8 cellular contexts compared by ENCODE assay signal in genomic region chr4:163558539-163559044, GRCh38.
A peak's percentile ranks its signal among the peaks of the same experiment; 100 is the strongest.
DNase-seq lines count a peak whose midpoint lies in the region; ATAC-seq and TF ChIP-seq lines count a peak whose summit lies in the region.

No MANE protein-coding gene starts in this region.

- CTCF ChIA-PET in CD4-positive, alpha-beta memory T cell (lab: Charles Lee; ENCODE audit: partially characterized antibody), result interaction anchor here (0.6 to 14.8 kb wide), 9 partner anchors 10 to 1172 kb away, joined by 3 to 633 read pairs (median 8); partner anchors contain the start of gene TMA16

- H2BK12ac ChIP-seq in neuronal stem cell (ENCODE audit: low read length), result no peak overlapping the region

- peaks cover 30 to 44% (median 31%) of the 10 kb centered on the region in 4 donors for H3K4me1 Mint-ChIP-seq in CD4-positive, alpha-beta memory T cell
- H3K4me1 Mint-ChIP-seq in neural progenitor cell, result no peaks in the 10 kb centered on the region

- H3K4me3 ChIP-seq in CD4-positive, alpha-beta memory T cell (ENCODE audit: low read length in 2 of 2), result peak overlapping the region in 1 of 2 donors; percentile 40
- H3K4me3 ChIP-seq in Karpas-422 (ENCODE audit: low read length) (peak overlapping the region; percentile 36; the same call in 1 of the 2 replicates), gastroesophageal sphincter (no peak overlapping the region), neuronal stem cell (ENCODE audit: low read length in 2 of 2) (no peak overlapping the region), neural progenitor cell (no peak overlapping the region)

- H3K27ac ChIP-seq in CD4-positive, alpha-beta memory T cell (ENCODE audit: low read depth, low read length), result no peak overlapping the region
- H3K27ac ChIP-seq in Karpas-422 (ENCODE audit: low read length) (peak overlapping the region; percentile 60), gastroesophageal sphincter (peak overlapping the region in 1 of 4 donors; percentile 42), neuronal stem cell (replicated peaks; ENCODE audit: low read length) (no peak overlapping the region), neural progenitor cell (no peak overlapping the region)

- DNase-seq in CD4-positive, alpha-beta memory T cell, result peak in 4 of 5 donors; percentile 34 to 65 (median 50)
- DNase-seq in Karpas-422 (peak; percentile 77), neuronal stem cell (ENCODE audit: low spot score) (no peak), NCI-H345 (lab: John Stamatoyannopoulos, UW) (no peak), neural progenitor cell (ENCODE audit: low spot score) (no peak)

- no peak overlapping the region for H2AK5ac ChIP-seq in neuronal stem cell (ENCODE audit: low read depth, low read length)

- intact Hi-C loops in CD4-positive, alpha-beta memory T cell (cut with micrococcal nuclease), result loop anchor here (5.0 kb wide), 3 partner anchors 109 to 1399 kb away; no protein-coding TSS in a partner anchor

- no peak for TF ChIP-seq POLR2A in gastroesophageal sphincter (IDR thresholded peaks at IDR 0.05)

- H3K4me2 ChIP-seq in Karpas-422 (ENCODE audit: low read depth, low read length, poor library complexity, severe bottlenecking) (peak overlapping the region; percentile 50), neuronal stem cell (ENCODE audit: insufficient read depth, low read length, poor library complexity, severe bottlenecking) (no peak overlapping the region), neural progenitor cell (no peak overlapping the region)

- H4K20me1 ChIP-seq in Karpas-422 (ENCODE audit: insufficient read depth, low read depth, low read length) (no peaks in the 10 kb centered on the region), neural progenitor cell (ENCODE audit: low read depth) (no peaks in the 10 kb centered on the region)

- H3K9me3 Mint-ChIP-seq in CD4-positive, alpha-beta memory T cell, result peaks cover 2 to 33% (median 14%) of the 10 kb centered on the region in 8 donors
- H3K9me3 Mint-ChIP-seq in neural progenitor cell, result peaks cover 3% of the 10 kb centered on the region

- POLR2A ChIA-PET in CD4-positive, alpha-beta memory T cell (lab: Charles Lee; ENCODE audit: partially characterized antibody), result interaction anchor here (0.6 to 1.3 kb wide), 5 partner anchors 9 to 119 kb away, joined by 3 to 4 read pairs (median 3); no protein-coding TSS in a partner anchor

- no peaks in the 10 kb centered on the region for H3K27me3 Mint-ChIP-seq in CD4-positive, alpha-beta memory T cell
- H3K27me3 Mint-ChIP-seq in neural progenitor cell (ENCODE audit: insufficient read depth, low read depth), result no peaks in the 10 kb centered on the region

- no peak for TF ChIP-seq EP300 in gastroesophageal sphincter (IDR thresholded peaks at IDR 0.05)

- H3K4me1 ChIP-seq in CD4-positive, alpha-beta memory T cell (ENCODE audit: insufficient read depth, low read length), result peaks cover 34% of the 10 kb centered on the region
- H3K4me1 ChIP-seq in Karpas-422 (ENCODE audit: low read length), result peaks cover 31% of the 10 kb centered on the region
- peaks cover 0 to 7% (median 0%) of the 10 kb centered on the region in 3 donors for H3K4me1 ChIP-seq in gastroesophageal sphincter
- H3K4me1 ChIP-seq in neuronal stem cell (ENCODE audit: control insufficient read depth in 2 of 2, insufficient read depth in 1 of 2, low read depth in 1 of 2, low read length in 2 of 2), result no peaks in the 10 kb centered on the region
- no peaks in the 10 kb centered on the region for H3K4me1 ChIP-seq in neural progenitor cell

- H3K79me1 ChIP-seq in neuronal stem cell (ENCODE audit: low read depth, low read length), result no peaks in the 10 kb centered on the region

- no peak for TF ChIP-seq CTCF in gastroesophageal sphincter (IDR thresholded peaks at IDR 0.05)
- no peak for TF ChIP-seq CTCF in neural progenitor cell (IDR thresholded peaks at IDR 0.05)

- H2BK5ac ChIP-seq in neuronal stem cell (ENCODE audit: low read length), result no peak overlapping the region

- no peak overlapping the region for H3K14ac ChIP-seq in neuronal stem cell (ENCODE audit: low read length)

- H2AFZ ChIP-seq in Karpas-422 (ENCODE audit: low read length), result peak overlapping the region; percentile 52
- no peak overlapping the region for H2AFZ ChIP-seq in neuronal stem cell (ENCODE audit: low read length)
- H2AFZ ChIP-seq in neural progenitor cell (replicated peaks), result no peak overlapping the region

- peak overlapping the region; percentile 70 to 91 (median 84) for H3K27ac Mint-ChIP-seq in CD4-positive, alpha-beta memory T cell
- H3K27ac Mint-ChIP-seq in neural progenitor cell, result no peak overlapping the region

- peak overlapping the region; percentile 60 to 84 (median 72) for H3K4me3 Mint-ChIP-seq in CD4-positive, alpha-beta memory T cell
- H3K4me3 Mint-ChIP-seq in neural progenitor cell, result no peak overlapping the region

- no peaks in the 10 kb centered on the region for H3K9me2 ChIP-seq in Karpas-422 (replicated peaks; ENCODE audit: insufficient read depth, low read length)

- no peak overlapping the region for H3K23ac ChIP-seq in neuronal stem cell (ENCODE audit: low read depth, low read length, poor library complexity)

- H3K79me2 ChIP-seq in Karpas-422 (ENCODE audit: low read length) (no peaks in the 10 kb centered on the region), neural progenitor cell (ENCODE audit: low read depth) (no peaks in the 10 kb centered on the region)

- H3K18ac ChIP-seq in neuronal stem cell (ENCODE audit: low read length), result no peak overlapping the region

- no peaks in the 10 kb centered on the region for H3K9me3 ChIP-seq in CD4-positive, alpha-beta memory T cell (ENCODE audit: control insufficient read depth in 1 of 2, low read length in 2 of 2)
- H3K9me3 ChIP-seq in Karpas-422 (ENCODE audit: low read length) (no peaks in the 10 kb centered on the region), gastroesophageal sphincter (no peaks in the 10 kb centered on the region), neuronal stem cell (replicated peaks in 1 of 2; ENCODE audit: control insufficient read depth in 2 of 2, insufficient read depth in 1 of 2, low read depth in 1 of 2, low read length in 2 of 2) (no peaks in the 10 kb centered on the region), neural progenitor cell (ENCODE audit: low read depth) (no peaks in the 10 kb centered on the region)

- H2BK120ac ChIP-seq in neuronal stem cell (ENCODE audit: low read depth, low read length), result no peak overlapping the region

- WGBS in gastroesophageal sphincter (ENCODE audit: low coverage in 1 of 2), 2 donors, result 12 to 21% methylated on average over 5 to 6 of the region's 6 CpGs
- no CpG with 5 or more reads among the region's 6 CpGs for WGBS in neuronal stem cell (ENCODE audit: extremely low coverage in 2 of 2, insufficient read length in 2 of 2, insufficient replicate concordance in 1 of 2), 2 donors

- ATAC-seq in GM21367 (IDR thresholded peaks at IDR 0.05; ENCODE audit: unreplicated experiment), result peak; percentile 65
- ATAC-seq in gastroesophageal sphincter, result peak; percentile 58
- ATAC-seq in HG02763 (IDR thresholded peaks at IDR 0.05; ENCODE audit: unreplicated experiment), result no peak

- H3K4ac ChIP-seq in neuronal stem cell (ENCODE audit: low read length), result no peak overlapping the region

- H4K91ac ChIP-seq in neuronal stem cell (ENCODE audit: low read depth, low read length, poor library complexity), result no peak overlapping the region

- H3K9ac ChIP-seq in Karpas-422 (ENCODE audit: low read length) (peak overlapping the region; percentile 20), neuronal stem cell (ENCODE audit: low read depth, low read length, poor library complexity) (no peak overlapping the region), neural progenitor cell (no peak overlapping the region)

- no peaks in the 10 kb centered on the region for H3K36me3 ChIP-seq in CD4-positive, alpha-beta memory T cell (ENCODE audit: insufficient read depth, low read length)
- no peaks in the 10 kb centered on the region for H3K36me3 ChIP-seq in Karpas-422 (ENCODE audit: insufficient read depth, low read length)
- no peaks in the 10 kb centered on the region for H3K36me3 ChIP-seq in gastroesophageal sphincter
- no peaks in the 10 kb centered on the region for H3K36me3 ChIP-seq in neuronal stem cell (replicated peaks in 1 of 2; ENCODE audit: control insufficient read depth in 2 of 2, insufficient read depth in 2 of 2, low read length in 2 of 2)
- H3K36me3 ChIP-seq in neural progenitor cell, result peaks cover 6% of the 10 kb centered on the region

- no peaks in the 10 kb centered on the region for H3F3A ChIP-seq in neural progenitor cell (ENCODE audit: low read depth)

- H2BK15ac ChIP-seq in neuronal stem cell (ENCODE audit: low read length), result no peak overlapping the region

- H3K36me3 Mint-ChIP-seq in CD4-positive, alpha-beta memory T cell, result peaks cover 5 to 14% of the 10 kb centered on the region in 2 donors
- H3K36me3 Mint-ChIP-seq in neural progenitor cell, result no peaks in the 10 kb centered on the region

- no peaks in the 10 kb centered on the region for H3K27me3 ChIP-seq in CD4-positive, alpha-beta memory T cell (ENCODE audit: insufficient read depth, low read length)
- no peaks in the 10 kb centered on the region for H3K27me3 ChIP-seq in Karpas-422 (ENCODE audit: low read length)
- H3K27me3 ChIP-seq in gastroesophageal sphincter, result peaks cover 5% of the 10 kb centered on the region
- H3K27me3 ChIP-seq in neuronal stem cell (ENCODE audit: control insufficient read depth in 3 of 3, insufficient read depth in 3 of 3, low read depth in 1 of 3, low read length in 3 of 3), result no peaks in the 10 kb centered on the region
- no peaks in the 10 kb centered on the region for H3K27me3 ChIP-seq in neural progenitor cell

- H4K8ac ChIP-seq in neuronal stem cell (ENCODE audit: low read depth, low read length), result no peak overlapping the region

Comparison
In these comparisons a context has a peak if more than half of its experiments do, and no peak if none do; other contexts are left out.
1. DNase-seq: peak in CD4-positive, alpha-beta memory T cell (4 of 5) and Karpas-422 (single experiment); none in neuronal stem cell (single experiment), NCI-H345 (single experiment) and neural progenitor cell (single experiment).